ENCODE assay signal across 15 cellular contexts in the genomic region with DNA sequence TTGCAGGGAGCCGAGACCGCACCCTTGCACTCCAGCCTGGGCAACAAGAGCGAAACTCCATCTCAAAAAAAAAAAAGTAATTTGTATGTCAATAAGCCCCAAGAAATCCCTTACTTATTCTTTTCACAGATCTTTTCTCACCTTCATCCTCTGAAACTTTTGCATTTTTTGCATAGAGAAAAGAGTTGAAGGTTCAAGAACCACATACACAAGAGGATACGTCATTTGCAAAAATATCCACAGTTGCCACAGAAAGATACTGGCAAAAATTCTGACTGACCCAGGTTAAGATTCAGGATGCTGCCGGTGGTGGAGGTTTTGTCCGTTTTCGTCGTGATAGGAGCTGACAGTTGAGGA.
A peak's percentile ranks its signal among the peaks of the same experiment; 100 is the strongest.
DNase-seq lines count a peak whose midpoint lies in the region; ATAC-seq and TF ChIP-seq lines count a peak whose summit lies in the region.
"Had no signal": no experiment of that assay in that cellular context is flagged by ENCODE, and none has a peak within 500 bp of the region (broad histone marks: within the 10 kb centered on the region; RNA-seq: fewer than 3 reads in every experiment).

No MANE protein-coding gene starts in this region.

- TF ChIP-seq CTCF in osteocyte (IDR thresholded peaks at IDR 0.05): no peak

- no peaks in the 10 kb centered on the region for H3K9me3 ChIP-seq in T-helper 17 cell (ENCODE audit: control insufficient read depth, low read length, poor library complexity, severe bottlenecking)

- H3K27ac Mint-ChIP-seq in T-helper 17 cell: peak overlapping the region; percentile 53
- H3K27ac Mint-ChIP-seq in osteocyte (ENCODE audit: unreplicated experiment): peak overlapping the region; percentile 24
- H3K27ac Mint-ChIP-seq: activated CD8-positive, alpha-beta memory T cell treated with anti-CD3 and anti-CD28 coated beads, Interleukin-2, amount 10 ng/mL, durations not matched to agents 7 days and 5 days had no signal

- DNase-seq in T-helper 17 cell: no peak
- no peak for DNase-seq in osteocyte (ENCODE audit: extremely low spot score, unreplicated experiment)
- no peak for DNase-seq in NCI-H345 (lab: John Stamatoyannopoulos, UW)
- DNase-seq in SIG-M5 treated with dmso at 0.1 percent for 504 hours (lab: John Stamatoyannopoulos, UW; ENCODE audit: unreplicated experiment): no peak
- DNase-seq in NCI-H1436 (lab: John Stamatoyannopoulos, UW): no peak
- DNase-seq: activated CD4-positive, CD25-positive, alpha-beta regulatory T cell; activated CD8-positive, alpha-beta memory T cell treated with anti-CD3 and anti-CD28 coated beads, Interleukin-2, amount 10 ng/mL, durations not matched to agents 7 days and 5 days; activated naive CD4-positive, alpha-beta T cell treated with Interleukin-2 at 50 U/mL for 16 hours; brain microvascular endothelial cell; KBM-7; left cardiac atrium; NCI-H446 treated with DMSO at 0.1 percent for 48 hours had no signal

- ATAC-seq in GM19025 (IDR thresholded peaks at IDR 0.05; ENCODE audit: low read depth, unreplicated experiment) (peak; percentile 6), HG02852 (IDR thresholded peaks at IDR 0.05; ENCODE audit: unreplicated experiment) (peak; percentile 20), T-helper 17 cell (no peak), GM18519 (IDR thresholded peaks at IDR 0.05; ENCODE audit: low FRiP score, unreplicated experiment) (no peak)
- ATAC-seq: activated CD8-positive, alpha-beta memory T cell treated with anti-CD3 and anti-CD28 coated beads, Interleukin-2, amount 10 ng/mL, durations not matched to agents 7 days and 5 days; left cardiac atrium had no signal

- H3K27me3 Mint-ChIP-seq in T-helper 17 cell (no peaks in the 10 kb centered on the region), osteocyte (ENCODE audit: unreplicated experiment) (no peaks in the 10 kb centered on the region)
- H3K27me3 Mint-ChIP-seq: activated CD8-positive, alpha-beta memory T cell treated with anti-CD3 and anti-CD28 coated beads, Interleukin-2, amount 10 ng/mL, durations not matched to agents 7 days and 5 days had no signal

- no peaks in the 10 kb centered on the region for H3K9me3 Mint-ChIP-seq in osteocyte (ENCODE audit: unreplicated experiment)

- H3K4me3 Mint-ChIP-seq in T-helper 17 cell (no peak overlapping the region), osteocyte (ENCODE audit: unreplicated experiment) (no peak overlapping the region)
- H3K4me3 Mint-ChIP-seq: activated CD8-positive, alpha-beta memory T cell treated with anti-CD3 and anti-CD28 coated beads, Interleukin-2, amount 10 ng/mL, durations not matched to agents 7 days and 5 days had no signal

- peaks cover 10% of the 10 kb centered on the region for H3K36me3 Mint-ChIP-seq in T-helper 17 cell (ENCODE audit: low read depth)
- H3K36me3 Mint-ChIP-seq in osteocyte (ENCODE audit: unreplicated experiment): peaks cover 43% of the 10 kb centered on the region

- H3K4me1 Mint-ChIP-seq in T-helper 17 cell (peaks cover 37% of the 10 kb centered on the region), osteocyte (ENCODE audit: unreplicated experiment) (peaks cover 36% of the 10 kb centered on the region)

Comparison
In these comparisons a context has a peak if more than half of its experiments do, and no peak if none do; other contexts are left out.
1. ATAC-seq: peak in GM19025 (single experiment) and HG02852 (single experiment); none in T-helper 17 cell (single experiment) and GM18519 (single experiment).